In the genomic region with DNA sequence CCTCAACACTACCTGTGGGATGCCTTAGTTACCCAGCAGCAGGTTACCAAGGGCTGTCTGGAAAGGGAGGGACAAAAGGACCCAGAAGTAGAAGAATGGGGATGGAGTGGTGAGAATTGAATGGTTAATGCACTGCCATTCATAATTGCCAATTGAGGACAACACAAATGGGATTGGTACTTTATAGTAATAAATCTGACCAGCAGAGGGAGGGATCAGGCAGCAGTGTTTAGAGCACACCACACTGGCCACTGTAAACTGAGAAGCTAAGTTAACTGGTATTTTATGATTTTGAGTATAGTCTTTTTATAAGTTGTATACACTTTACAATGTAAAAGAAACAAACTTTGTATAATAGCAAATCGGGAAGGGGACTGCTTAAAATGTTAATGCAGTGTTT, we compare ENCODE assay signal across 9 cellular contexts. TPM values are rescaled to one million over a fixed set of nuclear protein-coding genes. Genes with fewer than 3 reads are reported as not detected.
DNase-seq lines count a peak whose midpoint lies in the region; ATAC-seq and TF ChIP-seq lines count a peak whose summit lies in the region.
"Had no signal": no experiment of that assay in that cellular context is flagged by ENCODE, and none has a peak within 500 bp of the region (broad histone marks: within the 10 kb centered on the region; RNA-seq: fewer than 3 reads in every experiment).

No MANE protein-coding gene starts in this region.

- H3K4me1 Mint-ChIP-seq in stimulated activated memory B cell treated with anti-CD40 and anti-IgM and Interleukin-4, amounts not matched to agents 10 μg/mL and 1 μg/mL and 100 μg/mL, for 72 hours: no peaks in the 10 kb centered on the region

- no peak overlapping the region for H3K27ac ChIP-seq in PC-3 (ENCODE audit: low read length)
- H3K27ac ChIP-seq in upper lobe of left lung: no peak overlapping the region
- H3K27ac ChIP-seq: gastrocnemius medialis, SJCRH30 had no signal

- intact Hi-C loops in PC-3 (cut with micrococcal nuclease): no loop called here

- H3K9me3 ChIP-seq in PC-3 (ENCODE audit: low read length): no peaks in the 10 kb centered on the region
- no peaks in the 10 kb centered on the region for H3K9me3 ChIP-seq in upper lobe of left lung
- H3K9me3 ChIP-seq: gastrocnemius medialis, SJCRH30 had no signal

- H3K4me3 Mint-ChIP-seq in stimulated activated memory B cell treated with anti-CD40 and anti-IgM and Interleukin-4, amounts not matched to agents 10 μg/mL and 1 μg/mL and 100 μg/mL, for 72 hours: no peak overlapping the region

- no peak overlapping the region for H3K4me2 ChIP-seq in PC-3 (ENCODE audit: low read length)

- no peaks in the 10 kb centered on the region for H3K9me2 ChIP-seq in PC-3 (replicated peaks; ENCODE audit: low read length)

- no peaks in the 10 kb centered on the region for H3K9me3 Mint-ChIP-seq in stimulated activated memory B cell treated with anti-CD40 and anti-IgM and Interleukin-4, amounts not matched to agents 10 μg/mL and 1 μg/mL and 100 μg/mL, for 72 hours

- 96 to 97% methylated on average over 1 of the region's 1 CpG for WGBS in upper lobe of left lung, 2 donors

- peaks cover 4% of the 10 kb centered on the region; the same call in 1 of the 2 replicates for H4K20me1 ChIP-seq in PC-3 (ENCODE audit: low read length)

- H3K27me3 Mint-ChIP-seq in stimulated activated memory B cell treated with anti-CD40 and anti-IgM and Interleukin-4, amounts not matched to agents 10 μg/mL and 1 μg/mL and 100 μg/mL, for 72 hours: no peaks in the 10 kb centered on the region

- POLR2A ChIA-PET in PC-3 (lab: Charles Lee; ENCODE audit: unreplicated experiment): no interaction called here

- H3K27me3 ChIP-seq in PC-3 (ENCODE audit: low read length) (no peaks in the 10 kb centered on the region), upper lobe of left lung (no peaks in the 10 kb centered on the region)
- H3K27me3 ChIP-seq: gastrocnemius medialis, SJCRH30 had no signal

- H3K4me3 ChIP-seq in PC-3 (ENCODE audit: low read length): no peak overlapping the region
- no peak overlapping the region for H3K4me3 ChIP-seq in upper lobe of left lung
- H3K4me3 ChIP-seq: gastrocnemius medialis, SJCRH30 had no signal

- TF ChIP-seq CTCF in PC-3 (conservative IDR thresholded peaks at IDR 0.05; ENCODE audit: low read depth, low read length): peak; percentile 68
- TF ChIP-seq CTCF in upper lobe of left lung (IDR thresholded peaks at IDR 0.05): no peak

- ATAC-seq in PC-3 (peak; percentile 97), upper lobe of left lung (ENCODE audit: low FRiP score in 2 of 2) (no peak)
- no peak for ATAC-seq in stimulated activated memory B cell treated with anti-CD40 and anti-IgM and Interleukin-4, amounts not matched to agents 10 μg/mL and 1 μg/mL and 100 μg/mL, for 72 hours
- ATAC-seq: gastrocnemius medialis had no signal

- no peaks in the 10 kb centered on the region for H3K79me2 ChIP-seq in PC-3 (ENCODE audit: low read length)

- CTCF ChIA-PET in PC-3 (lab: Charles Lee): interaction anchor here (0.5 to 0.9 kb wide), 2 partner anchors 10 to 130 kb away, joined by 4 to 12 read pairs; no protein-coding TSS in a partner anchor

- no peak overlapping the region for H3K9ac ChIP-seq in PC-3 (ENCODE audit: low read length)

- no peak overlapping the region for H2AFZ ChIP-seq in PC-3 (ENCODE audit: low read length)

- DNase-seq in EH (ENCODE audit: low read depth): peak; percentile 24
- peak; percentile 52 for DNase-seq in PC-3
- DNase-seq in germinal center (ENCODE audit: low spot score): peak; percentile 14
- DNase-seq in HK-2 (ENCODE audit: unreplicated experiment): no peak
- DNase-seq in upper lobe of left lung: no peak
- DNase-seq: activated effector memory CD4-positive, alpha-beta T cell treated with anti-CD3 and anti-CD28 coated beads, Interleukin-2, amount 50 U/mL, for 16 hours; gastrocnemius medialis; SJCRH30 had no signal

- no peak overlapping the region for H3K27ac Mint-ChIP-seq in stimulated activated memory B cell treated with anti-CD40 and anti-IgM and Interleukin-4, amounts not matched to agents 10 μg/mL and 1 μg/mL and 100 μg/mL, for 72 hours

- no peaks in the 10 kb centered on the region for H3K4me1 ChIP-seq in PC-3 (ENCODE audit: insufficient read depth, low read length)
- no peaks in the 10 kb centered on the region for H3K4me1 ChIP-seq in upper lobe of left lung
- H3K4me1 ChIP-seq: gastrocnemius medialis, SJCRH30 had no signal

- peaks cover 63% of the 10 kb centered on the region for H3K36me3 Mint-ChIP-seq in stimulated activated memory B cell treated with anti-CD40 and anti-IgM and Interleukin-4, amounts not matched to agents 10 μg/mL and 1 μg/mL and 100 μg/mL, for 72 hours

- no peaks in the 10 kb centered on the region for H3F3A ChIP-seq in PC-3 (ENCODE audit: low read length, unreplicated experiment)

- TF ChIP-seq POLR2A in upper lobe of left lung (IDR thresholded peaks at IDR 0.05): no peak

- H3K36me3 ChIP-seq in PC-3 (ENCODE audit: low read depth, low read length) (peaks cover 74% of the 10 kb centered on the region), upper lobe of left lung (peaks cover 42 to 97% (median 64%) of the 10 kb centered on the region in 4 donors)

- TF ChIP-seq EP300 in upper lobe of left lung (IDR thresholded peaks at IDR 0.05): no peak

- BruUV-seq in PC-3 (replicated peaks; lab: Mats Ljungman, UMichigan): no TSS peak

RNA-seq across cellular contexts. Expression of a gene that starts 10.7 kb away (rescaled TPM):
- total RNA-seq in PC-3 (2014; rRNA removed): 20.6 and 21.8 TPM in 2 replicates
- 10 to 100 TPM; 42.3 to 66.6 (median 47.1) TPM for total RNA-seq in upper lobe of left lung

RNA-seq across cellular contexts. Expression of a gene that starts 22.1 kb away (rescaled TPM):
- total RNA-seq in PC-3 (2014; rRNA removed) (not detected in 2 replicates), upper lobe of left lung (not detected)
- total RNA-seq: gastrocnemius medialis, SJCRH30 had no signal

RNA-seq across cellular contexts. Expression of a gene that starts 40.2 kb away (rescaled TPM):
- total RNA-seq in PC-3 (2014; rRNA removed) (12.8 and 17.6 TPM in 2 replicates), upper lobe of left lung (10 to 100 TPM; 21.6 to 42.7 (median 29.3) TPM)

RNA-seq across cellular contexts. Expression of a gene that starts 40.3 kb away (rescaled TPM):
- total RNA-seq in PC-3 (2014; rRNA removed) (14.0 and 16.5 TPM in 2 replicates), upper lobe of left lung (10 to 100 TPM in 2 of 6 donors, 1 to 10 TPM in 4; 3.6 to 28.0 (median 7.6) TPM)

Comparison
In these comparisons a context has a peak if more than half of its experiments do, and no peak if none do; other contexts are left out.
1. DNase-seq: peak in EH (single experiment), PC-3 (single experiment) and germinal center (single experiment); none in HK-2 (single experiment) and upper lobe of left lung (0 of 2).